Comparison of ENCODE assay signal across 11 cellular contexts in the genomic region with DNA sequence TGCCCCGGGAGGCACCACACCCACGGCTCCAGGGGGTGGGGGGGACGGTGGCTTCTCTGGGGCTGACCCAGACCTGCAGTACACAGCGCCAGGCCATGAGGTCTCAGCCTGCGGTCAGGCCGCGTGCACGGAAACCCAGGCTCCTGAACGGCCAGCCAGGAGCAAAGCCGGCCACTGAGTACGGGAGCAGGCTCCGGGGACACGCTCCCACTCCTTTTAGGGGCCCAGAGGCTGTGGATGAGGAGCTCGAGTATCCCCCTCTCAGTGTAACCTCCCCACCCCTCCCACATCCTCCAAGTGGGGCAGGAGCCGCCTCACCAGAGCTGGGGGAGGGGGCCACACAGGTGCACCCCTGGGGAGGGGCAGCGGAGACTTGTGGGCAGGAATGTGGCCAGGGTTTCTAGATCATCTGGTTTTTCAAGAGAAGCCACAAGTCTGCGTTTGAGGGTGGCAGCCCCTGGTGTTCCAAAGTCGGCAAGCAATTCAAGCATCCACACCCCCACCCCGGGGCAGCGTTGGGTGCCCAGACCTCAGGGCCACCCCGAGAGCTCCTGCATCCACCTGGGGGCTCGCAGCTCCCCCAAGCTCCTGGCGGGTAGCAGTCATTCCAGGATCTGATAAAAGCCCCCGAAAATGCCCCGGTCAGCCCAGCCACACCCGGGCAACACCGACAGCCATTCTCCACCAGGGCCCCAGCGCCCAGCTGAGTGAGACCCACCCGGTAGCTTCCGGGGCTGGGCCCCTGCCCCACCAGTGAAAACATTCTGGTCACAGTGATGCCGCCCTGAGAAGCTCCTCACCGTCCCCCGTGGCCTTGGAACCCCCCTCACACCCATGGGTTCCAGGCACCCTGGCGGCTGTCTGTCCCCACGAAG. TPM values are rescaled to one million over a fixed set of nuclear protein-coding genes. Genes with fewer than 3 reads are reported as not detected.
DNase-seq lines count a peak whose midpoint lies in the region; ATAC-seq and TF ChIP-seq lines count a peak whose summit lies in the region.
"Had no signal": no experiment of that assay in that cellular context is flagged by ENCODE, and none has a peak within 500 bp of the region (broad histone marks: within the 10 kb centered on the region; RNA-seq: fewer than 3 reads in every experiment).

No MANE protein-coding gene starts in this region.

- H3K4me1 ChIP-seq in right lobe of liver (peaks cover 0 to 48% (median 22%) of the 10 kb centered on the region in 4 donors), stomach smooth muscle (ENCODE audit: control insufficient read depth, insufficient read depth, low read length) (peaks cover 48% of the 10 kb centered on the region)

- no peak for TF ChIP-seq POLR2A in right lobe of liver (IDR thresholded peaks at IDR 0.05)

- TF ChIP-seq RAD21 in Ishikawa (IDR thresholded peaks at IDR 0.05; ENCODE audit: low read depth), result no peak

- H3K27ac ChIP-seq in brain microvascular endothelial cell (peak overlapping the region; percentile 68), right lobe of liver (peak overlapping the region; percentile 79 to 84 (median 83)), stomach smooth muscle (ENCODE audit: low read length) (peak overlapping the region; percentile 58)
- H3K27ac ChIP-seq: VCaP had no signal

- intact Hi-C loops in right lobe of liver (cut with DNase I), result no loop called here

- H3K4me3 ChIP-seq in brain microvascular endothelial cell (ENCODE audit: low read depth, low read length) (peak overlapping the region; percentile 42), right lobe of liver (peak overlapping the region; percentile 41 to 51 (median 42)), stomach smooth muscle (ENCODE audit: low read length in 2 of 2) (peak overlapping the region in 1 of 2 donors; percentile 64)

- no peak for DNase-seq in brain microvascular endothelial cell
- peak in 2 of 3 donors; percentile 52 to 53 for DNase-seq in right lobe of liver
- DNase-seq in naive thymus-derived CD8-positive, alpha-beta T cell, result no peak
- DNase-seq in DMS79 (lab: John Stamatoyannopoulos, UW), result no peak
- DNase-seq in activated CD4-positive, CD25-positive, alpha-beta regulatory T cell treated with anti-CD3 and anti-CD28 coated beads, Interleukin-2, amount 50 U/mL, for 72 hours, result no peak
- DNase-seq: activated T-cell treated with anti-CD3 and anti-CD28 coated beads, Interleukin-2, amount 50 U/mL, for 72 hours had no signal

- peak overlapping the region in 1 of 2 donors; percentile 50 for H3K9ac ChIP-seq in stomach smooth muscle (ENCODE audit: low read length in 2 of 2)

- no peaks in the 10 kb centered on the region for H3K9me3 Mint-ChIP-seq in naive thymus-derived CD8-positive, alpha-beta T cell
- H3K9me3 Mint-ChIP-seq: activated T-cell treated with anti-CD3 and anti-CD28 coated beads, Interleukin-2, amount 50 U/mL, for 72 hours; central memory CD8-positive, alpha-beta T cell had no signal

- peaks cover 6% of the 10 kb centered on the region for H3K36me3 ChIP-seq in brain microvascular endothelial cell (replicated peaks)
- H3K36me3 ChIP-seq in right lobe of liver, result no peaks in the 10 kb centered on the region
- no peaks in the 10 kb centered on the region for H3K36me3 ChIP-seq in stomach smooth muscle (ENCODE audit: control insufficient read depth in 2 of 2, insufficient read depth in 2 of 2, low read length in 2 of 2)

- H3K27me3 Mint-ChIP-seq in naive thymus-derived CD8-positive, alpha-beta T cell, result no peaks in the 10 kb centered on the region
- H3K27me3 Mint-ChIP-seq: central memory CD8-positive, alpha-beta T cell had no signal

- peaks cover 0 to 10% (median 4%) of the 10 kb centered on the region in 3 donors for H3K36me3 Mint-ChIP-seq in naive thymus-derived CD8-positive, alpha-beta T cell

- 27% methylated on average over 3 of the region's 35 CpGs for WGBS in right lobe of liver (ENCODE audit: insufficient coverage, low coverage, low lambda C conversion rate, missing lambda C conversion rate)

- peaks cover 10 to 40% (median 26%) of the 10 kb centered on the region in 4 donors for H3K4me1 Mint-ChIP-seq in naive thymus-derived CD8-positive, alpha-beta T cell

- POLR2A ChIA-PET in naive thymus-derived CD8-positive, alpha-beta T cell (lab: Charles Lee), result interaction anchor here (0.5 kb wide), 1 partner anchor 170 kb away, joined by 4 read pairs; no protein-coding TSS in a partner anchor

- ATAC-seq in right lobe of liver (peak in 1 of 4 donors; percentile 3), GM21737 (IDR thresholded peaks at IDR 0.05; ENCODE audit: unreplicated experiment) (no peak)
- ATAC-seq in naive thymus-derived CD8-positive, alpha-beta T cell, result no peak

- TF ChIP-seq EP300 in Ishikawa (IDR thresholded peaks at IDR 0.05; ENCODE audit: borderline replicate concordance), result no peak

- H3K4me3 Mint-ChIP-seq in naive thymus-derived CD8-positive, alpha-beta T cell, result no peak overlapping the region
- H3K4me3 Mint-ChIP-seq: activated T-cell treated with anti-CD3 and anti-CD28 coated beads, Interleukin-2, amount 50 U/mL, for 72 hours; central memory CD8-positive, alpha-beta T cell had no signal

- TF ChIP-seq CTCF in brain microvascular endothelial cell (IDR thresholded peaks at IDR 0.05; ENCODE audit: low read depth, low read length, missing control alignments) (no peak), right lobe of liver (IDR thresholded peaks at IDR 0.05) (no peak)

- no peaks in the 10 kb centered on the region for H3K27me3 ChIP-seq in brain microvascular endothelial cell (replicated peaks)
- H3K27me3 ChIP-seq in right lobe of liver, result no peaks in the 10 kb centered on the region
- H3K27me3 ChIP-seq in stomach smooth muscle (ENCODE audit: control insufficient read depth in 1 of 2, insufficient read depth in 2 of 2, low read length in 2 of 2), result no peaks in the 10 kb centered on the region

- in situ Hi-C loops in brain microvascular endothelial cell (cut with HindIII; ENCODE audit: low pct_ligation_motif_present, low sequenced_read_pairs), result no loop called here

- H3K27ac Mint-ChIP-seq in naive thymus-derived CD8-positive, alpha-beta T cell, result no peak overlapping the region
- H3K27ac Mint-ChIP-seq: activated T-cell treated with anti-CD3 and anti-CD28 coated beads, Interleukin-2, amount 50 U/mL, for 72 hours had no signal

- H3K9me3 ChIP-seq in right lobe of liver (no peaks in the 10 kb centered on the region), stomach smooth muscle (ENCODE audit: control insufficient read depth in 2 of 2, low read length in 2 of 2) (no peaks in the 10 kb centered on the region)

TF ChIP-seq in Ishikawa, 13 proteins besides CTCF, POLR2A, EP300 and RAD21:
- TF ChIP-seq TEAD4 (IDR thresholded peaks at IDR 0.05), result 0 out of 2 replicates have a peak, but pooled peaks have one; percentile 8
- TF ChIP-seq TCF12 (IDR thresholded peaks at IDR 0.05; ENCODE audit: low read depth), result no peak
- no peak for TF ChIP-seq CREB1 (IDR thresholded peaks at IDR 0.05; ENCODE audit: low read depth)
- TF ChIP-seq CEBPB (IDR thresholded peaks at IDR 0.05), result no peak

RNA-seq across cellular contexts. Expression of gene SBNO2, which starts 6.1 kb away (rescaled TPM):
- total RNA-seq in right lobe of liver, result 10 to 100 TPM; 21.5 to 54.4 (median 25.5) TPM
- total RNA-seq in naive thymus-derived CD8-positive, alpha-beta T cell, result 10 to 100 TPM; 69.7 to 82.4 TPM
- 1 to 10 TPM in 2 of 3 donors, under 1 TPM in 1; 0.68 to 2.3 (median 1.0) TPM for polyA plus RNA-seq in naive thymus-derived CD8-positive, alpha-beta T cell

RNA-seq across cellular contexts. Expression of gene STK11, which starts 37.7 kb away (rescaled TPM):
- total RNA-seq in right lobe of liver, result 10 to 100 TPM; 23.8 to 34.0 (median 29.5) TPM
- total RNA-seq in naive thymus-derived CD8-positive, alpha-beta T cell, result 10 to 100 TPM; 91.5 to 96.0 TPM
- polyA plus RNA-seq in naive thymus-derived CD8-positive, alpha-beta T cell, result 10 to 100 TPM; 12.3 to 43.9 (median 20.3) TPM

Comparison
In these comparisons a context has a peak if more than half of its experiments do, and no peak if none do; other contexts are left out.
1. DNase-seq: peak in right lobe of liver (2 of 3); none in brain microvascular endothelial cell (single experiment), naive thymus-derived CD8-positive, alpha-beta T cell (0 of 10), DMS79 (single experiment) and activated CD4-positive, CD25-positive, alpha-beta regulatory T cell treated with anti-CD3 and anti-CD28 coated beads, Interleukin-2, amount 50 U/mL, for 72 hours (single experiment).
2. Peak in every context shown above with its lines, with median percentiles within 50 percentile points of each other: H3K27ac ChIP-seq.